ENCODE assay signal across 8 cellular contexts in genomic region chr5:140555747-140556312, GRCh38. TPM values are rescaled to one million over a fixed set of nuclear protein-coding genes. Genes with fewer than 3 reads are reported as not detected.
DNase-seq lines count a peak whose midpoint lies in the region; ATAC-seq and TF ChIP-seq lines count a peak whose summit lies in the region.

No MANE protein-coding gene starts in this region.

- no peak for ATAC-seq in central memory CD8-positive, alpha-beta T cell (replicated peaks; ENCODE audit: extremely low read depth, poor library complexity, severe bottlenecking)
- ATAC-seq in natural killer cell, result peak in 1 of 3 donors; percentile 14

- no peaks in the 10 kb centered on the region for H3K27me3 ChIP-seq in DOHH2 (ENCODE audit: control insufficient read depth, low read length)

- H3K9me3 Mint-ChIP-seq in central memory CD8-positive, alpha-beta T cell, result no peaks in the 10 kb centered on the region
- no peaks in the 10 kb centered on the region for H3K9me3 Mint-ChIP-seq in natural killer cell

- H3F3A ChIP-seq in DOHH2 (ENCODE audit: control insufficient read depth, insufficient read depth), result no peaks in the 10 kb centered on the region

- peaks cover 48% of the 10 kb centered on the region for H3K79me2 ChIP-seq in DOHH2 (ENCODE audit: control insufficient read depth, low read length)

- peak overlapping the region; percentile 93 for H3K4me3 ChIP-seq in DOHH2 (ENCODE audit: low read length)
- H3K4me3 ChIP-seq in Jurkat, Clone E6-1 (ENCODE audit: low read length), result peak overlapping the region; percentile 79

- H3K36me3 ChIP-seq in DOHH2 (ENCODE audit: control insufficient read depth, low read length), result peaks cover 57% of the 10 kb centered on the region

- TF ChIP-seq CTCF in DOHH2 (IDR thresholded peaks at IDR 0.05; ENCODE audit: low read depth, low read length, poor library complexity, severe bottlenecking) (no peak), natural killer cell (IDR thresholded peaks at IDR 0.05) (no peak)

- DNase-seq in Jurkat, Clone E6-1 (ENCODE audit: low read depth, low spot score), result no peak
- DNase-seq in central memory CD8-positive, alpha-beta T cell (ENCODE audit: low spot score in 2 of 2), result no peak
- DNase-seq in natural killer cell, result no peak
- DNase-seq in NCI-H446 treated with DMSO at 0.1 percent for 48 hours (lab: John Stamatoyannopoulos, UW), result no peak
- no peak for DNase-seq in NCI-H345 (lab: John Stamatoyannopoulos, UW)
- no peak for DNase-seq in NK-92 (lab: John Stamatoyannopoulos, UW; ENCODE audit: unreplicated experiment)
- DNase-seq in NCI-H1105 treated with DMSO at 0.1 percent for 48 hours (lab: John Stamatoyannopoulos, UW), result no peak

- peak overlapping the region; percentile 87 for H3K4me3 Mint-ChIP-seq in central memory CD8-positive, alpha-beta T cell
- peak overlapping the region; percentile 84 for H3K4me3 Mint-ChIP-seq in natural killer cell

- peaks cover 22% of the 10 kb centered on the region for H3K36me3 Mint-ChIP-seq in central memory CD8-positive, alpha-beta T cell (ENCODE audit: insufficient read depth)
- peaks cover 8% of the 10 kb centered on the region for H3K36me3 Mint-ChIP-seq in natural killer cell

- H3K27ac Mint-ChIP-seq in central memory CD8-positive, alpha-beta T cell (ENCODE audit: low read depth), result peak overlapping the region; percentile 95
- H3K27ac Mint-ChIP-seq in natural killer cell, result peak overlapping the region; percentile 96

- peaks cover 41% of the 10 kb centered on the region for H3K4me1 ChIP-seq in DOHH2 (ENCODE audit: control insufficient read depth, low read length)

- H3K4me2 ChIP-seq in DOHH2 (ENCODE audit: low read length), result peak overlapping the region; percentile 81

- H3K27me3 Mint-ChIP-seq in central memory CD8-positive, alpha-beta T cell, result no peaks in the 10 kb centered on the region
- no peaks in the 10 kb centered on the region for H3K27me3 Mint-ChIP-seq in natural killer cell (ENCODE audit: low read depth in 2 of 2)

- H3K9me2 ChIP-seq in DOHH2 (replicated peaks; ENCODE audit: control insufficient read depth, low read length), result no peaks in the 10 kb centered on the region

- peaks cover 55% of the 10 kb centered on the region for H3K4me1 Mint-ChIP-seq in central memory CD8-positive, alpha-beta T cell
- peaks cover 47 to 53% of the 10 kb centered on the region in 2 donors for H3K4me1 Mint-ChIP-seq in natural killer cell

- H3K9me3 ChIP-seq in DOHH2 (ENCODE audit: control insufficient read depth, insufficient read depth, low read length), result no peaks in the 10 kb centered on the region

- no peaks in the 10 kb centered on the region for H4K20me1 ChIP-seq in DOHH2 (ENCODE audit: control insufficient read depth, insufficient read depth, low read depth, low read length)

- H3K27ac ChIP-seq in DOHH2 (ENCODE audit: low read depth, low read length), result peak overlapping the region; percentile 47

- intact Hi-C loops in natural killer cell (cut with micrococcal nuclease), result loop anchor here (1.0 to 2.0 kb wide), 3 partner anchors 8 to 155 kb away; partner anchors contain the start of genes ANKHD1, APBB3, IK and NDUFA2

RNA-seq across cellular contexts. Expression of gene SRA1, which starts 1.4 kb away (rescaled TPM):
- polyA plus RNA-seq in Jurkat, Clone E6-1 (2012; ENCODE audit: insufficient read depth, insufficient read length), result 59.7 TPM
- total RNA-seq in natural killer cell, result 10 to 100 TPM; 42.2 to 66.4 (median 59.4) TPM

RNA-seq across cellular contexts. Expression of gene EIF4EBP3, which starts 8.4 kb away (rescaled TPM):
- 45.9 TPM for polyA plus RNA-seq in Jurkat, Clone E6-1 (2012; ENCODE audit: insufficient read depth, insufficient read length)
- 1 to 10 TPM; 5.8 to 9.4 (median 6.0) TPM for total RNA-seq in natural killer cell

RNA-seq across cellular contexts. Expression of gene APBB3, which starts 8.6 kb away (rescaled TPM):
- 41.2 TPM for polyA plus RNA-seq in Jurkat, Clone E6-1 (2012; ENCODE audit: insufficient read depth, insufficient read length)
- total RNA-seq in natural killer cell, result 10 to 100 TPM; 44.0 to 44.9 (median 44.4) TPM

RNA-seq across cellular contexts. Expression of gene SLC35A4, which starts 8.8 kb away (rescaled TPM):
- polyA plus RNA-seq in Jurkat, Clone E6-1 (2012; ENCODE audit: insufficient read depth, insufficient read length), result 97.0 TPM
- 10 to 100 TPM; 63.1 to 76.1 (median 72.3) TPM for total RNA-seq in natural killer cell
